Comparison of ENCODE assay signal across 22 cellular contexts in the genomic region with DNA sequence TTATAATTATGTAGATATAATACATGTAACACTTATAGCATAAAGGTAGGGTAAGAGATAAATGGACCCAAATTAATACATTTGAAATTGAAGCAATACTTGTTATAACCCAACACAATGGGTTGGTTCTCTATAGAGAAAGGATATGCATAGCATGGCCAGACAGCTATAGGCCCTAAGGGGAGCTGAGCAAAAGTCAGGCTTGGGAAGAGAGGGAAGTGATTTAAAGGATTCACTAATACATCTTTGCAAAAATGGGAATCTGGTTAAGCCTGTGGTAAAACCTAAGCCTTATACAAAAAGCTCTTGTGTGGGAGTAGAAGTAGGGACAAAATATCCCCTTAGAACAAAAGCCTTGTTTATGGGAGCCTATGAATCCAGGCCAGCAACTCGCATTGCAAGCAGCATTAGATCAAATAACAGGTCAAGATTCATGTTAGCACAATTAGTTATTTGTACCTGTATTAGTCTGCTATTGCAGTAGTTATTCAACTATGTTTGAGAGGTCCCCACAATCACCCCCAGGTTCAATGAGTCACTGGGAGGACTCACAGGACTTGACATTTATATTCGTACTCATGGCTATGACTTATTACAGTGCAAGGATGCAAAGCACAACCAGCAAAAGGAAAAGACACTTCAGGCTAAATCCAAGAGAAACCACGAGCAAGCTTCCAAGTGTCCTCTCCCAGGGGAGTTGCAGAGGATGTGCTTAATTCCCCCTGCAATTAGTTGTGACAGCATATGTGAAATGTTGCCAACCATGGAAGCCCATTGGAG.
DNase-seq lines count a peak whose midpoint lies in the region; ATAC-seq, FAIRE-seq and TF ChIP-seq lines count a peak whose summit lies in the region.
"Had no signal": no experiment of that assay in that cellular context is flagged by ENCODE, and none has a peak within 500 bp of the region (broad histone marks: within the 10 kb centered on the region; RNA-seq: fewer than 3 reads in every experiment).

No MANE protein-coding gene starts in this region.

- DNase-seq in A172 (ENCODE audit: low spot score) = peak; percentile 21
- DNase-seq in GM12891 (ENCODE audit: insufficient read length, low spot score) = no peak
- peak; percentile 28 to 85 for DNase-seq in NCI-H524 (lab: John Stamatoyannopoulos, UW)
- DNase-seq in epithelial cell of esophagus (ENCODE audit: low read depth) = peak; percentile 15
- no peak for DNase-seq in AG20443 (ENCODE audit: low spot score)
- DNase-seq in caudate nucleus (lab: John Stamatoyannopoulos, UW) = no peak
- DNase-seq in SKM-1 treated with dmso at 0.1 percent for 144 hours (lab: John Stamatoyannopoulos, UW; ENCODE audit: unreplicated experiment) = no peak
- DNase-seq: activated CD4-positive, alpha-beta T cell treated with anti-CD3 and anti-CD28 coated beads, Interleukin-2, amount 50 U/mL, for 48 hours; amygdala; central memory CD4-positive, alpha-beta T cell; foreskin fibroblast; islet precursor cell; lower lobe of right lung; NCI-H748 treated with DMSO at 0.1 percent for 48 hours; PC-9; right lobe of liver; stimulated activated CD8-positive, alpha-beta memory T cell treated with anti-CD3 and anti-CD28 coated beads, Interleukin-4, amount 100 ng/mL, for 48 hours; T-helper 2 cell; uterus had no signal

- no peak overlapping the region for H3K27ac ChIP-seq in caudate nucleus (ENCODE audit: low read depth, low read length)
- H3K27ac ChIP-seq: hepatocyte, lower lobe of right lung, PC-9, right lobe of liver, uterus had no signal

- FAIRE-seq in GM12891 (lab: Jason Lieb, UNC) = peak; percentile 43

- H3K4me3 ChIP-seq in epithelial cell of esophagus (ENCODE audit: low read length) = no peak overlapping the region
- H3K4me3 ChIP-seq: GM23338, hepatocyte, lower lobe of right lung, PC-9, right lobe of liver, uterus had no signal

- TF ChIP-seq CTCF in epithelial cell of esophagus (IDR thresholded peaks at IDR 0.05; ENCODE audit: insufficient read depth, low read depth, low read length, missing control alignments) = no peak

- no peak for TF ChIP-seq POLR2A in GM12891 (IDR thresholded peaks at IDR 0.05; ENCODE audit: low read depth, low read length)

- ATAC-seq in HG02970 (IDR thresholded peaks at IDR 0.05; ENCODE audit: low FRiP score, unreplicated experiment) = no peak
- ATAC-seq: GM23338, lower lobe of right lung, right lobe of liver had no signal

TF ChIP-seq in GM12891, 5 proteins besides CTCF, POLR2A, EP300 and RAD21:
- TF ChIP-seq SPI1 (IDR thresholded peaks at IDR 0.05; ENCODE audit: low read depth, low read length) (no peak), POU2F2 (IDR thresholded peaks at IDR 0.05; ENCODE audit: low read depth, low read length) (no peak), TAF1 (IDR thresholded peaks at IDR 0.05; ENCODE audit: low read depth, low read length) (no peak), PAX5 (IDR thresholded peaks at IDR 0.05; ENCODE audit: insufficient read depth, low read length, severe bottlenecking) (no peak), POLR2AphosphoS5 (IDR thresholded peaks at IDR 0.05; ENCODE audit: low read depth, low read length) (no peak)

Comparison
In these comparisons a context has a peak if more than half of its experiments do, and no peak if none do; other contexts are left out.
1. DNase-seq: peak in A172 (single experiment), NCI-H524 (2 of 2) and epithelial cell of esophagus (single experiment); none in GM12891 (single experiment), AG20443 (single experiment), caudate nucleus (0 of 61) and SKM-1 treated with dmso at 0.1 percent for 144 hours (single experiment).